In the genomic region with DNA sequence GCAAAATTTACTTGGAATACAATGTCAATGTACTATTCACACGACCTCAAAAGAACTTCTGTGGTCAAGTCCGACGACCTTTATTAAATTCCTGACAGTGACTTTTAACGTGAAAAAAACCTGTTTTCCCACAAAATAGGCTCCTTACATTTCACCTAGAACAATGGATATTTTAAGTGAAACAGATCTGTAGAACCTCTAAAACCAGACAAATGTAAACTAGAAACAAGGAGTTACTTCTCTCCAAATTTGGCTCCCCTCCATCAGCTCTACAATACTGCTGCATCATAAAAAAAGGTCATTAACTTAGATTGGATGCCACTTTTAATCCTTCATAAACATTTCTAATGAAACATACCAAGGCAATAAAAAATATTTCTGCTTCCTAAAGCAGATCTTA, we compare ENCODE assay signal across 9 cellular contexts. TPM values are rescaled to one million over a fixed set of nuclear protein-coding genes. Genes with fewer than 3 reads are reported as not detected.
DNase-seq lines count a peak whose midpoint lies in the region; ATAC-seq and TF ChIP-seq lines count a peak whose summit lies in the region.
"Had no signal": no experiment of that assay in that cellular context is flagged by ENCODE, and none has a peak within 500 bp of the region (broad histone marks: within the 10 kb centered on the region; RNA-seq: fewer than 3 reads in every experiment).

No MANE protein-coding gene starts in this region.

- DNase-seq in AG10803 (ENCODE audit: low read depth), result no peak
- no peak for DNase-seq in HFFc6
- no peak for DNase-seq in astrocyte of the cerebellum (ENCODE audit: low read depth)
- no peak for DNase-seq in naive B cell
- DNase-seq in activated CD4-positive, CD25-positive, alpha-beta regulatory T cell (lab: John Stamatoyannopoulos, UW), result no peak
- DNase-seq in HPDE6-E6E7 (ENCODE audit: extremely low spot score), result no peak
- DNase-seq: SIG-M5 had no signal

- H3K27me3 Mint-ChIP-seq in HFFc6 (ENCODE audit: insufficient read depth) (no peaks in the 10 kb centered on the region), naive B cell (no peaks in the 10 kb centered on the region)

- H3K9me3 Mint-ChIP-seq in HFFc6, result no peaks in the 10 kb centered on the region
- no peaks in the 10 kb centered on the region for H3K9me3 Mint-ChIP-seq in naive B cell

- ATAC-seq in naive B cell (ENCODE audit: low read depth in 2 of 2) (no peak), HG03045 (IDR thresholded peaks at IDR 0.05; ENCODE audit: unreplicated experiment) (no peak), HG02759 (IDR thresholded peaks at IDR 0.05; ENCODE audit: unreplicated experiment) (no peak)

- H3K27ac Mint-ChIP-seq in HFFc6 (peak overlapping the region; percentile 100), naive B cell (peak overlapping the region in 4 of 6 donors; percentile 74 to 100 (median 89))

- H3K36me3 Mint-ChIP-seq in HFFc6 (ENCODE audit: low read depth) (no peaks in the 10 kb centered on the region), naive B cell (no peaks in the 10 kb centered on the region)

- TF ChIP-seq CTCF in AG10803 (conservative IDR thresholded peaks at IDR 0.05; ENCODE audit: low read length) (no peak), HFFc6 (IDR thresholded peaks at IDR 0.05) (no peak), astrocyte of the cerebellum (IDR thresholded peaks at IDR 0.05; ENCODE audit: low read depth, low read length, missing control alignments) (no peak)

- H3K4me3 Mint-ChIP-seq in HFFc6 (peak overlapping the region; percentile 99), naive B cell (peak overlapping the region in 7 of 8 donors; percentile 4 to 100 (median 96))

- H3K4me3 ChIP-seq in AG10803 (ENCODE audit: low read length) (peak overlapping the region; percentile 93), astrocyte of the cerebellum (ENCODE audit: low read depth, low read length) (peak overlapping the region; percentile 77)

- peaks cover 38% of the 10 kb centered on the region for H3K4me1 Mint-ChIP-seq in HFFc6 (ENCODE audit: low read depth)
- peaks cover 21 to 29% (median 22%) of the 10 kb centered on the region in 3 donors for H3K4me1 Mint-ChIP-seq in naive B cell

- in situ Hi-C loops in astrocyte of the cerebellum (cut with HindIII; ENCODE audit: low sequenced_read_pairs), result no loop called here

RNA-seq across cellular contexts. Expression of a gene that starts 1.2 kb away (rescaled TPM):
- total RNA-seq in HFFc6 (2021; fragmentation: NEBNext Ultra II Directional; extraction: Animal tissue kit (Norgen Biotek cat#: 25700)), result 10 to 100 TPM in 3 of 6 experiments, 1 to 10 TPM in 3; 9.4 to 11.1 (median 10.0) TPM
- polyA plus RNA-seq in naive B cell (ENCODE audit: low read depth in 6 of 6), result 10 to 100 TPM in 5 of 6 donors, 1 to 10 TPM in 1; 10.0 to 15.4 (median 13.0) TPM

RNA-seq across cellular contexts. Expression of a gene that starts 9.2 kb away (rescaled TPM):
- 10 to 100 TPM; 32.9 to 39.5 (median 35.0) TPM for total RNA-seq in HFFc6 (2021; fragmentation: NEBNext Ultra II Directional; extraction: Animal tissue kit (Norgen Biotek cat#: 25700))
- polyA plus RNA-seq in naive B cell (ENCODE audit: low read depth in 6 of 6), result 10 to 100 TPM in 3 of 6 donors, 1 to 10 TPM in 3; 6.4 to 12.3 (median 10.0) TPM
